In genomic region chr7:149832332-149833041, GRCh38 we compare ENCODE assay signal across 16 cellular contexts. TPM values are rescaled to one million over a fixed set of nuclear protein-coding genes. Genes with fewer than 3 reads are reported as not detected.
DNase-seq lines count a peak whose midpoint lies in the region; ATAC-seq and TF ChIP-seq lines count a peak whose summit lies in the region.
"Had no signal": no experiment of that assay in that cellular context is flagged by ENCODE, and none has a peak within 500 bp of the region (broad histone marks: within the 10 kb centered on the region; RNA-seq: fewer than 3 reads in every experiment).

No MANE protein-coding gene starts in this region.

- H3K27me3 Mint-ChIP-seq in chondrocyte (ENCODE audit: low read depth) = peaks cover 31% of the 10 kb centered on the region
- H3K27me3 Mint-ChIP-seq in T-helper 17 cell = peaks cover 34% of the 10 kb centered on the region
- peaks cover 24% of the 10 kb centered on the region for H3K27me3 Mint-ChIP-seq in stimulated activated naive CD8-positive, alpha-beta T cell treated with anti-CD3 and anti-CD28 coated beads, Interleukin-15, amount 100 ng/mL, for 72 hours

- H3K27me3 ChIP-seq in BE2C (no peaks in the 10 kb centered on the region), HCT116 (ENCODE audit: insufficient read depth, low read length) (0 out of 2 replicates have a peak, but pooled peaks cover 11% of the 10 kb centered on the region)

- no peak overlapping the region for H3K4me3 Mint-ChIP-seq in chondrocyte (ENCODE audit: unreplicated experiment)
- H3K4me3 Mint-ChIP-seq in T-helper 17 cell = no peak overlapping the region
- H3K4me3 Mint-ChIP-seq in stimulated activated naive CD8-positive, alpha-beta T cell treated with anti-CD3 and anti-CD28 coated beads, Interleukin-15, amount 100 ng/mL, for 72 hours = no peak overlapping the region
- H3K4me3 Mint-ChIP-seq: CD4-positive, alpha-beta T cell had no signal

- no peaks in the 10 kb centered on the region for H3K9me2 ChIP-seq in HCT116 (ENCODE audit: insufficient read depth)

- H3K9me3 Mint-ChIP-seq in chondrocyte (ENCODE audit: low read depth) = no peaks in the 10 kb centered on the region
- H3K9me3 Mint-ChIP-seq in stimulated activated naive CD8-positive, alpha-beta T cell treated with anti-CD3 and anti-CD28 coated beads, Interleukin-15, amount 100 ng/mL, for 72 hours = no peaks in the 10 kb centered on the region
- H3K9me3 Mint-ChIP-seq: CD4-positive, alpha-beta T cell had no signal

- RAD21 ChIA-PET in HCT116 (lab: Charles Lee; ENCODE audit: low non-redundant PET in 1 of 2, low total read pairs in 2 of 2, uncharacterized antibody in 2 of 2, unreplicated experiment in 2 of 2) = no interaction called here

- TF ChIP-seq CTCF in BE2C (IDR thresholded peaks at IDR 0.05; ENCODE audit: low read depth, low read length) (peak; percentile 24), HCT116 (IDR thresholded peaks at IDR 0.05 in 2 of 3, conservative IDR thresholded peaks at IDR 0.05 in 1 of 3; ENCODE audit: borderline replicate concordance in 1 of 3, insufficient read depth in 1 of 3, low read depth in 2 of 3, low read length in 2 of 3) (peak in 2 of 3 experiments; percentile 23 to 33; a peak in 3 of 6 replicates), chondrocyte (IDR thresholded peaks at IDR 0.05) (no peak)

- DNase-seq in BE2C (no peak), HCT116 (ENCODE audit: low read depth, low spot score) (no peak), chondrocyte (ENCODE audit: low spot score) (peak; percentile 89), mesenteric fat pad (ENCODE audit: low spot score) (peak; percentile 75), T-helper 17 cell (no peak), DMS114 treated with DMSO at 0.1 percent for 48 hours (lab: John Stamatoyannopoulos, UW; ENCODE audit: unreplicated experiment) (no peak)
- DNase-seq in stimulated activated naive CD8-positive, alpha-beta T cell treated with anti-CD3 and anti-CD28 coated beads, Interleukin-15, amount 100 ng/mL, for 72 hours = no peak
- DNase-seq: CD4-positive, alpha-beta T cell; Karpas-422; MM.1S; NCI-H1092 treated with DMSO at 0.1 percent for 48 hours; NCI-H2081 treated with DMSO at 0.1 percent for 48 hours; NCI-H524; SHP77 had no signal

- H3K4me2 ChIP-seq in HCT116 (ENCODE audit: low read length) = no peak overlapping the region

- no peaks in the 10 kb centered on the region for H3K4me1 Mint-ChIP-seq in chondrocyte (ENCODE audit: low read depth)
- peaks cover 5% of the 10 kb centered on the region for H3K4me1 Mint-ChIP-seq in T-helper 17 cell
- peaks cover 8% of the 10 kb centered on the region for H3K4me1 Mint-ChIP-seq in stimulated activated naive CD8-positive, alpha-beta T cell treated with anti-CD3 and anti-CD28 coated beads, Interleukin-15, amount 100 ng/mL, for 72 hours

- intact Hi-C loops in HCT116 (cut with micrococcal nuclease) = no loop called here

- H3K36me3 Mint-ChIP-seq in chondrocyte (ENCODE audit: low read depth) (no peaks in the 10 kb centered on the region), T-helper 17 cell (ENCODE audit: low read depth) (peaks cover 7% of the 10 kb centered on the region)

- H3K27ac Mint-ChIP-seq in chondrocyte (ENCODE audit: unreplicated experiment) (no peak overlapping the region), T-helper 17 cell (no peak overlapping the region)
- no peak overlapping the region for H3K27ac Mint-ChIP-seq in stimulated activated naive CD8-positive, alpha-beta T cell treated with anti-CD3 and anti-CD28 coated beads, Interleukin-15, amount 100 ng/mL, for 72 hours
- H3K27ac Mint-ChIP-seq: CD4-positive, alpha-beta T cell had no signal

- H3K9me3 ChIP-seq in BE2C = no peaks in the 10 kb centered on the region
- H3K9me3 ChIP-seq in HCT116 (ENCODE audit: control insufficient read depth in 1 of 2, insufficient read depth in 1 of 2, low read depth in 1 of 2, low read length in 2 of 2) = no peaks in the 10 kb centered on the region
- no peaks in the 10 kb centered on the region for H3K9me3 ChIP-seq in T-helper 17 cell (ENCODE audit: control insufficient read depth, low read length, poor library complexity, severe bottlenecking)

- no peak for TF ChIP-seq RAD21 in HCT116 (IDR thresholded peaks at IDR 0.05; ENCODE audit: low read depth)

- H3K9ac ChIP-seq in HCT116 (ENCODE audit: low read length) = no peak overlapping the region

- H3K4me1 ChIP-seq in BE2C (peaks cover 6% of the 10 kb centered on the region; the same call in 1 of the 2 replicates), HCT116 (ENCODE audit: control insufficient read depth in 1 of 2, insufficient read depth in 2 of 2, low read length in 2 of 2) (peaks cover 0 to under 1% of the 10 kb centered on the region in 2 experiments; a peak in 2 of 4 replicates)

- BruUV-seq in HCT116 (replicated peaks; lab: Mats Ljungman, UMichigan) = no TSS peak

- H3K4me3 ChIP-seq in BE2C (ENCODE audit: low read depth, low read length) (no peak overlapping the region), HCT116 (replicated peaks in 1 of 2; ENCODE audit: low read depth in 1 of 2, low read length in 2 of 2) (no peak overlapping the region)

- H2AFZ ChIP-seq in HCT116 (ENCODE audit: low read depth, low read length, poor library complexity, severe bottlenecking) = no peak overlapping the region

- H3K36me3 ChIP-seq in BE2C = no peaks in the 10 kb centered on the region
- no peaks in the 10 kb centered on the region for H3K36me3 ChIP-seq in HCT116 (ENCODE audit: control insufficient read depth in 1 of 2, insufficient read depth in 2 of 2, low read length in 2 of 2)

- TF ChIP-seq POLR2A in HCT116 (IDR thresholded peaks at IDR 0.05; ENCODE audit: borderline replicate concordance, extremely low read depth, insufficient read depth, insufficient read length) = no peak

- peak; percentile 56 for ATAC-seq in HCT116
- ATAC-seq in T-helper 17 cell = no peak
- no peak for ATAC-seq in HG02981 (IDR thresholded peaks at IDR 0.05; ENCODE audit: unreplicated experiment)
- ATAC-seq in stimulated activated naive CD8-positive, alpha-beta T cell treated with anti-CD3 and anti-CD28 coated beads, Interleukin-15, amount 100 ng/mL, for 72 hours = no peak
- ATAC-seq: HepG2 had no signal

- no peaks in the 10 kb centered on the region for H3K79me2 ChIP-seq in HCT116 (ENCODE audit: insufficient read depth, low read length)

- no peaks in the 10 kb centered on the region for H4K20me1 ChIP-seq in HCT116 (ENCODE audit: insufficient read depth)

- POLR2A ChIA-PET in HCT116 (lab: Charles Lee) = no interaction called here

- H3K27ac ChIP-seq in HCT116 (ENCODE audit: low read depth, low read length) = no peak overlapping the region

- CTCF ChIA-PET in HCT116 (lab: Charles Lee) = no interaction called here

TF ChIP-seq in HCT116, 20 proteins besides CTCF, POLR2A, EP300 and RAD21:
- TF ChIP-seq TCF7L2 (IDR thresholded peaks at IDR 0.05; ENCODE audit: borderline replicate concordance, extremely low read depth, insufficient read depth, insufficient read length) (no peak), ZNF274 (IDR thresholded peaks at IDR 0.05; ENCODE audit: low read depth, low read length) (no peak), ELF1 (IDR thresholded peaks at IDR 0.05; ENCODE audit: borderline replicate concordance, low read depth) (no peak), EGR1 (IDR thresholded peaks at IDR 0.05; ENCODE audit: low read depth) (no peak), ZFX (IDR thresholded peaks at IDR 0.05) (no peak)

RNA-seq across cellular contexts. Expression of gene ZNF862, which starts 5.7 kb away (rescaled TPM):
- 17.5 TPM for polyA plus RNA-seq in BE2C (2012; ENCODE audit: insufficient read depth, insufficient read length, low read depth)
- total RNA-seq in HCT116 (2021; ENCODE audit: unreplicated experiment) (8.5 TPM), chondrocyte (15.9 to 17.6 TPM (median 16.3 TPM) in 3 replicates), mesenteric fat pad (9.4 TPM), T-helper 17 cell (10 to 100 TPM; 27.5 to 31.0 TPM)
- 6.1 and 7.8 TPM in 2 replicates for polyA plus RNA-seq in HCT116 (2012)

RNA-seq across cellular contexts. Expression of gene ATP6V0E2, which starts 41.3 kb away (rescaled TPM):
- 226 TPM for polyA plus RNA-seq in BE2C (2012; ENCODE audit: insufficient read depth, insufficient read length, low read depth)
- total RNA-seq in HCT116 (2021; ENCODE audit: unreplicated experiment) = 25.5 TPM
- 19.7 and 22.9 TPM in 2 replicates for polyA plus RNA-seq in HCT116 (2012)
- total RNA-seq in chondrocyte = 23.1 to 28.5 TPM (median 24.8 TPM) in 3 replicates
- total RNA-seq in mesenteric fat pad = 18.5 TPM
- total RNA-seq in T-helper 17 cell = 10 to 100 TPM; 29.4 to 38.5 TPM

RNA-seq across cellular contexts. Expression of gene ZNF467, which starts 59.1 kb away (rescaled TPM):
- polyA plus RNA-seq in BE2C (2012; ENCODE audit: insufficient read depth, insufficient read length, low read depth) = 149 TPM
- total RNA-seq in HCT116 (2021; ENCODE audit: unreplicated experiment) (11.3 TPM), chondrocyte (2.3 to 3.5 TPM (median 3.1 TPM) in 3 replicates), mesenteric fat pad (11.5 TPM), T-helper 17 cell (1 to 10 TPM; 3.3 to 8.4 TPM)
- polyA plus RNA-seq in HCT116 (2012) = 8.5 and 9.9 TPM in 2 replicates
- total RNA-seq: HepG2 had no signal

Comparison
In these comparisons a context has a peak if more than half of its experiments do, and no peak if none do; other contexts are left out.
1. DNase-seq: peak in chondrocyte (single experiment) and mesenteric fat pad (single experiment); none in BE2C (single experiment), HCT116 (single experiment), T-helper 17 cell (0 of 3), stimulated activated naive CD8-positive, alpha-beta T cell treated with anti-CD3 and anti-CD28 coated beads, Interleukin-15, amount 100 ng/mL, for 72 hours (0 of 2) and DMS114 treated with DMSO at 0.1 percent for 48 hours (single experiment).